ENCODE assay signal across 29 cellular contexts in the genomic region with DNA sequence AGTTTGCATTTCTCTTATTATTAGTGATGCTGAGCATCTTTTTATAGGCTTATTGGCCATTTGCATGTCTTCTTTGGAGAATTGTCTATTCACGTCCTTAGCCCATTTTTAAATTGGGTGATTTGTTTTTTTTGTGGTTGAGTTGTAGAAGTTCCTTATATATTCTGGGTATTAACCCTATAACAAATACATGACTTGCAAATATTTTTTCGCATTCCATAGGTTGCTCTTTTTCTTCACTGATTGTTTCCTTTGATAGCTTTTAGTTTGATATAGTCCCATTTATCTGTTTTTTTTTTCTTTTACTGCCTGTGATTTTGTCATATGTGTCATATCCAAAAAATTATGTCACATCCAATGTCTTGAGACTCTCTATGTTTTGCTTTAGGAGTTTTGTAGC.
"Had no signal": no experiment of that assay in that cellular context is flagged by ENCODE, and none has a peak within 500 bp of the region (broad histone marks: within the 10 kb centered on the region; RNA-seq: fewer than 3 reads in every experiment).

No MANE protein-coding gene starts in this region.

- H3K4me3 ChIP-seq: stomach, suprapubic skin, testis, thoracic aorta, thyroid gland, tibial artery, tibial nerve, transverse colon, upper lobe of left lung, upper lobe of right lung, uterus, vagina had no signal

- H3K9me3 Mint-ChIP-seq: stimulated activated effector memory CD8-positive, alpha-beta T cell treated with anti-CD3 and anti-CD28 coated beads, Interleukin-12 subunit alpha, Interleukin-12 subunit beta, amount 100 ng/mL, for 72 hours; stimulated activated memory B cell treated with anti-CD40 and anti-IgM and Interleukin-4, amounts not matched to agents 10 μg/mL and 1 μg/mL and 100 μg/mL, for 72 hours; stimulated activated naive CD8-positive, alpha-beta T cell treated with anti-CD3 and anti-CD28 coated beads, Interleukin-15, amount 100 ng/mL, for 72 hours; stimulated activated naive CD8-positive, alpha-beta T cell treated with anti-CD3 and anti-CD28 coated beads, Interleukin-15, Interleukin-2, amounts not matched to agents 100 ng/mL and 50 ng/mL, for 24 hours had no signal

- H3K27ac Mint-ChIP-seq: stimulated activated effector memory CD8-positive, alpha-beta T cell treated with anti-CD3 and anti-CD28 coated beads, Interleukin-12 subunit alpha, Interleukin-12 subunit beta, amount 100 ng/mL, for 72 hours; stimulated activated memory B cell treated with anti-CD40 and anti-IgM and Interleukin-4, amounts not matched to agents 10 μg/mL and 1 μg/mL and 100 μg/mL, for 72 hours; stimulated activated naive B cell treated with anti-CD40 and anti-IgM and Interleukin-4, amounts not matched to agents 10 μg/mL and 1 μg/mL and 100 μg/mL, for 72 hours; stimulated activated naive CD8-positive, alpha-beta T cell treated with anti-CD3 and anti-CD28 coated beads, Interleukin-15, amount 100 ng/mL, for 72 hours; stimulated activated naive CD8-positive, alpha-beta T cell treated with anti-CD3 and anti-CD28 coated beads, Interleukin-15, Interleukin-2, amounts not matched to agents 100 ng/mL and 50 ng/mL, for 24 hours; type B pancreatic cell had no signal

- H3K4me3 Mint-ChIP-seq: stimulated activated effector memory CD8-positive, alpha-beta T cell treated with anti-CD3 and anti-CD28 coated beads, Interleukin-12 subunit alpha, Interleukin-12 subunit beta, amount 100 ng/mL, for 72 hours; stimulated activated memory B cell treated with anti-CD40 and anti-IgM and Interleukin-4, amounts not matched to agents 10 μg/mL and 1 μg/mL and 100 μg/mL, for 72 hours; stimulated activated naive B cell treated with anti-CD40 and anti-IgM and Interleukin-4, amounts not matched to agents 10 μg/mL and 1 μg/mL and 100 μg/mL, for 72 hours; stimulated activated naive CD8-positive, alpha-beta T cell treated with anti-CD3 and anti-CD28 coated beads, Interleukin-15, amount 100 ng/mL, for 72 hours; stimulated activated naive CD8-positive, alpha-beta T cell treated with anti-CD3 and anti-CD28 coated beads, Interleukin-15, Interleukin-2, amounts not matched to agents 100 ng/mL and 50 ng/mL, for 24 hours; type B pancreatic cell had no signal

- ATAC-seq: stimulated activated effector memory CD8-positive, alpha-beta T cell treated with anti-CD3 and anti-CD28 coated beads, Interleukin-12 subunit alpha, Interleukin-12 subunit beta, amount 100 ng/mL, for 72 hours; stimulated activated memory B cell treated with anti-CD40 and anti-IgM and Interleukin-4, amounts not matched to agents 10 μg/mL and 1 μg/mL and 100 μg/mL, for 72 hours; stimulated activated naive B cell treated with anti-CD40 and anti-IgM and Interleukin-4, amounts not matched to agents 10 μg/mL and 1 μg/mL and 100 μg/mL, for 72 hours; stimulated activated naive CD8-positive, alpha-beta T cell treated with anti-CD3 and anti-CD28 coated beads, Interleukin-15, amount 100 ng/mL, for 72 hours; stimulated activated naive CD8-positive, alpha-beta T cell treated with anti-CD3 and anti-CD28 coated beads, Interleukin-15, Interleukin-2, amounts not matched to agents 100 U/mL and 50 U/mL, for 24 hours; upper lobe of right lung had no signal

- H3K9me3 ChIP-seq: stomach, suprapubic skin, testis, thoracic aorta, thyroid gland, tibial artery, tibial nerve, transverse colon, upper lobe of left lung, upper lobe of right lung, uterus, vagina had no signal

- H3K4me1 Mint-ChIP-seq: stimulated activated effector memory CD8-positive, alpha-beta T cell treated with anti-CD3 and anti-CD28 coated beads, Interleukin-12 subunit alpha, Interleukin-12 subunit beta, amount 100 ng/mL, for 72 hours; stimulated activated memory B cell treated with anti-CD40 and anti-IgM and Interleukin-4, amounts not matched to agents 10 μg/mL and 1 μg/mL and 100 μg/mL, for 72 hours; stimulated activated naive B cell treated with anti-CD40 and anti-IgM and Interleukin-4, amounts not matched to agents 10 μg/mL and 1 μg/mL and 100 μg/mL, for 72 hours; stimulated activated naive CD8-positive, alpha-beta T cell treated with anti-CD3 and anti-CD28 coated beads, Interleukin-15, amount 100 ng/mL, for 72 hours had no signal

- H3K36me3 Mint-ChIP-seq: stimulated activated effector memory CD8-positive, alpha-beta T cell treated with anti-CD3 and anti-CD28 coated beads, Interleukin-12 subunit alpha, Interleukin-12 subunit beta, amount 100 ng/mL, for 72 hours; stimulated activated memory B cell treated with anti-CD40 and anti-IgM and Interleukin-4, amounts not matched to agents 10 μg/mL and 1 μg/mL and 100 μg/mL, for 72 hours; stimulated activated naive B cell treated with anti-CD40 and anti-IgM and Interleukin-4, amounts not matched to agents 10 μg/mL and 1 μg/mL and 100 μg/mL, for 72 hours; type B pancreatic cell had no signal

- H3K4me1 ChIP-seq: stomach, suprapubic skin, testis, thyroid gland, tibial artery, tibial nerve, transverse colon, upper lobe of left lung, upper lobe of right lung, uterus, vagina had no signal

- H3K36me3 ChIP-seq: stomach, suprapubic skin, thoracic aorta, thyroid gland, tibial artery, tibial nerve, transverse colon, upper lobe of left lung, upper lobe of right lung, uterus, vagina had no signal

- H3K27me3 Mint-ChIP-seq: stimulated activated memory B cell treated with anti-CD40 and anti-IgM and Interleukin-4, amounts not matched to agents 10 μg/mL and 1 μg/mL and 100 μg/mL, for 72 hours; stimulated activated naive B cell treated with anti-CD40 and anti-IgM and Interleukin-4, amounts not matched to agents 10 μg/mL and 1 μg/mL and 100 μg/mL, for 72 hours; type B pancreatic cell had no signal

- H3K27ac ChIP-seq: stomach, suprapubic skin, testis, thoracic aorta, thyroid gland, tibial artery, tibial nerve, transverse colon, upper lobe of left lung, upper lobe of right lung, uterus, vagina had no signal

- FAIRE-seq: urothelium cell line had no signal

- H3K27me3 ChIP-seq: stomach, suprapubic skin, testis, thyroid gland, tibial artery, tibial nerve, transverse colon, upper lobe of left lung, upper lobe of right lung, uterus, vagina had no signal

- DNase-seq: stimulated activated CD4-positive, alpha-beta T cell treated with anti-CD3 and anti-CD28 coated beads, Interleukin-2, amount 100 ng/mL, for 48 hours; stimulated activated CD4-positive, alpha-beta T cell treated with anti-CD3 and anti-CD28 coated beads, Interleukin-4, amount 100 ng/mL, for 1 hour; stimulated activated CD4-positive, alpha-beta T cell treated with anti-CD3 and anti-CD28 coated beads, Interleukin-4, amount 100 ng/mL, for 24 hours; stimulated activated CD4-positive, alpha-beta T cell treated with anti-CD3 and anti-CD28 coated beads, Interleukin-4, amount 100 ng/mL, for 4 hours; stimulated activated CD8-positive, alpha-beta memory T cell treated with anti-CD3 and anti-CD28 coated beads, Interleukin-4, amount 100 ng/mL, for 48 hours; stimulated activated naive B cell treated with anti-CD40 and anti-IgM and Interleukin-4, amounts not matched to agents 10 μg/mL and 1 μg/mL and 100 μg/mL, for 72 hours; stimulated activated naive CD4-positive, alpha-beta T cell; stimulated activated naive CD4-positive, alpha-beta T cell treated with Interleukin-2 at 50 U/mL for 16 hours; stimulated activated naive CD8-positive, alpha-beta T cell treated with anti-CD3 and anti-CD28 coated beads, Interleukin-15, amount 100 ng/mL, for 72 hours; stimulated activated naive CD8-positive, alpha-beta T cell treated with anti-CD3 and anti-CD28 coated beads, Interleukin-15, Interleukin-2, amounts not matched to agents 100 U/mL and 50 U/mL, for 24 hours; stomach; substantia nigra; testis; thyroid gland; tibial artery; transverse colon; trophoblast cell; upper lobe of left lung; upper lobe of right lung; uterus had no signal
